ENCODE assay signal across 14 cellular contexts in the genomic region with DNA sequence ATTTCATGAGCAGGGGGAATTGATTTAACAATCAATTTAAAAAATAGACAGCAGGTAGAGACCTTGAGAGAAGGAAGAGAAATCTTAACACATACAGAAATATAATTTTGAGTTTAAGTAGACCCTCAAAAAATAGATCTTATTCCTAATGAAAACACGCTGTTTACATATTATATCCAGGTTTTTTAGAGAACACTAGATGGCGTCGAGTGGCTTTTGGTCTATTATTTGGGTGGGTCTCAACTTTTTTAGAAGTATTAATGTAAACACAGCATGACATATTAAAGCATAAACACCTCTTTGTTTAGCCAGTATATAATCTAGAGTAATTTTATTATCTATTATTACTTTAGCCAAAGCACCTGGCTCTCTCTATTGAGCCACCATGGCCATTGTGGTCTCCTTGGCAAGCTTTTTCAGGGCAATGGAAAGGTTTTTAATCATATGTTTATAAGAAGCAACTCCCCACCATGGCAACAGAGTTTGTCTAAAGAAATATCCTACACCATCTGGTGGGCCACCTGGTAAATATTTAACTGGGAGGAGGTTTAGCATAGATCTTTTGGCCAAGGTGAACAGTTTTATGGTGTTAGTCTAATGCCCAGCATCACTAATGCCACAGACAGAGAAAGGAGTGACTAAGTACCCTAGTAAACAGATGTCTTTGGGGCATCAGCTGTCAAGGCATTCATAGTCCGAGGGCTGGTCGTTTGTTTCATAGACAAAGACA. TPM values are rescaled to one million over a fixed set of nuclear protein-coding genes. Genes with fewer than 3 reads are reported as not detected.
A peak's percentile ranks its signal among the peaks of the same experiment; 100 is the strongest.
DNase-seq lines count a peak whose midpoint lies in the region; ATAC-seq and TF ChIP-seq lines count a peak whose summit lies in the region.
"Had no signal": no experiment of that assay in that cellular context is flagged by ENCODE, and none has a peak within 500 bp of the region (broad histone marks: within the 10 kb centered on the region; RNA-seq: fewer than 3 reads in every experiment).

No MANE protein-coding gene starts in this region.

- no peaks in the 10 kb centered on the region for H3K9me3 Mint-ChIP-seq in brain
- H3K9me3 Mint-ChIP-seq: CD4-positive, alpha-beta memory T cell had no signal

- H3K27me3 Mint-ChIP-seq in brain = peaks cover 5% of the 10 kb centered on the region
- H3K27me3 Mint-ChIP-seq: CD4-positive, alpha-beta memory T cell had no signal

- H3K9me3 ChIP-seq in A673 (ENCODE audit: low read depth, low read length, poor library complexity, severe bottlenecking) = no peaks in the 10 kb centered on the region
- H3K9me3 ChIP-seq: adrenal gland had no signal

- no TSS peak for BruUV-seq in A673 (replicated peaks; lab: Mats Ljungman, UMichigan)

- no peaks in the 10 kb centered on the region for H3K4me1 Mint-ChIP-seq in brain

- no peak overlapping the region for H3K4me3 Mint-ChIP-seq in brain

- DNase-seq in A673 (ENCODE audit: low spot score) (no peak), GM10248 (ENCODE audit: extremely low spot score) (no peak), NCI-H748 (lab: John Stamatoyannopoulos, UW; ENCODE audit: unreplicated experiment) (peak; percentile 90), NCI-H2227 (lab: John Stamatoyannopoulos, UW; ENCODE audit: unreplicated experiment) (no peak), KBM-7 (no peak)
- DNase-seq: adrenal gland; CD4-positive, alpha-beta memory T cell; HCEC 1CT; NCI-H345; stimulated activated CD4-positive, alpha-beta T cell treated with anti-CD3 and anti-CD28 coated beads, Interleukin-4, amount 100 ng/mL, for 24 hours had no signal

- intact Hi-C loops in A673 (cut with micrococcal nuclease; ENCODE audit: unreplicated experiment) = no loop called here

- ATAC-seq in GM21737 (IDR thresholded peaks at IDR 0.05; ENCODE audit: unreplicated experiment) (no peak), GM21723 (IDR thresholded peaks at IDR 0.05; ENCODE audit: unreplicated experiment) (no peak)

- H3K27ac ChIP-seq in A673 (ENCODE audit: low read depth, low read length, poor library complexity, severe bottlenecking) = no peak overlapping the region
- H3K27ac ChIP-seq: adrenal gland had no signal

- no peak overlapping the region for H3K4me3 ChIP-seq in A673 (ENCODE audit: low read depth, low read length, poor library complexity, severe bottlenecking)
- H3K4me3 ChIP-seq: adrenal gland had no signal

- H3K36me3 Mint-ChIP-seq in brain = no peaks in the 10 kb centered on the region
- H3K36me3 Mint-ChIP-seq: CD4-positive, alpha-beta memory T cell had no signal

- TF ChIP-seq CTCF in A673 (conservative IDR thresholded peaks at IDR 0.05; ENCODE audit: low read depth, low read length) = peak; percentile 37; the same call in 1 of the 2 replicates
- TF ChIP-seq CTCF in GM10248 (IDR thresholded peaks at IDR 0.05; ENCODE audit: control extremely low read depth, extremely low read depth, low read depth, missing control alignments) = peak; percentile 19
- TF ChIP-seq CTCF in brain (conservative IDR thresholded peaks at IDR 0.05) = peak; percentile 14 to 16

- no peaks in the 10 kb centered on the region for H3K36me3 ChIP-seq in A673 (ENCODE audit: insufficient read depth, low read length, poor library complexity, severe bottlenecking)
- H3K36me3 ChIP-seq: adrenal gland had no signal

- in situ Hi-C loops in KBM-7 (cut with MboI; ENCODE audit: low pct_unique_long_range_greater_than_20kb, low sequenced_read_pairs) = no loop called here

- peaks cover 4% of the 10 kb centered on the region for H3K27me3 ChIP-seq in A673 (replicated peaks; ENCODE audit: insufficient read depth, low read depth, low read length, poor library complexity)
- H3K27me3 ChIP-seq: adrenal gland had no signal

- CTCF ChIA-PET in A673 (lab: Charles Lee) (no interaction called here), GM10248 (lab: Yijun Ruan, JAX) (interaction anchor here (1.2 to 2.0 kb wide), 5 partner anchors 12 to 176 kb away, joined by 3 to 7 read pairs (median 4); no protein-coding TSS in a partner anchor)

- POLR2A ChIA-PET in A673 (lab: Charles Lee; ENCODE audit: low non-redundant PET) (no interaction called here), GM10248 (lab: Yijun Ruan, JAX) (no interaction called here)

- no peak overlapping the region for H3K27ac Mint-ChIP-seq in brain

- H3K4me1 ChIP-seq in A673 (ENCODE audit: insufficient read depth, low read length, poor library complexity, severe bottlenecking) = no peaks in the 10 kb centered on the region
- H3K4me1 ChIP-seq: adrenal gland had no signal

RNA-seq across cellular contexts. Expression of gene PRSS1, which starts 59.7 kb away (rescaled TPM):
- total RNA-seq in A673 (2021) = not detected in 2 replicates
- not detected for polyA plus RNA-seq in brain (ENCODE audit: insufficient read depth, low read depth, low replicate concordance)
- total RNA-seq: activated CD8-positive, alpha-beta memory T cell treated with anti-CD3 and anti-CD28 coated beads for 36 hours had no signal
- polyA plus RNA-seq: CD4-positive, alpha-beta memory T cell had no signal
